8 cellular contexts compared by ENCODE assay signal in the genomic region with DNA sequence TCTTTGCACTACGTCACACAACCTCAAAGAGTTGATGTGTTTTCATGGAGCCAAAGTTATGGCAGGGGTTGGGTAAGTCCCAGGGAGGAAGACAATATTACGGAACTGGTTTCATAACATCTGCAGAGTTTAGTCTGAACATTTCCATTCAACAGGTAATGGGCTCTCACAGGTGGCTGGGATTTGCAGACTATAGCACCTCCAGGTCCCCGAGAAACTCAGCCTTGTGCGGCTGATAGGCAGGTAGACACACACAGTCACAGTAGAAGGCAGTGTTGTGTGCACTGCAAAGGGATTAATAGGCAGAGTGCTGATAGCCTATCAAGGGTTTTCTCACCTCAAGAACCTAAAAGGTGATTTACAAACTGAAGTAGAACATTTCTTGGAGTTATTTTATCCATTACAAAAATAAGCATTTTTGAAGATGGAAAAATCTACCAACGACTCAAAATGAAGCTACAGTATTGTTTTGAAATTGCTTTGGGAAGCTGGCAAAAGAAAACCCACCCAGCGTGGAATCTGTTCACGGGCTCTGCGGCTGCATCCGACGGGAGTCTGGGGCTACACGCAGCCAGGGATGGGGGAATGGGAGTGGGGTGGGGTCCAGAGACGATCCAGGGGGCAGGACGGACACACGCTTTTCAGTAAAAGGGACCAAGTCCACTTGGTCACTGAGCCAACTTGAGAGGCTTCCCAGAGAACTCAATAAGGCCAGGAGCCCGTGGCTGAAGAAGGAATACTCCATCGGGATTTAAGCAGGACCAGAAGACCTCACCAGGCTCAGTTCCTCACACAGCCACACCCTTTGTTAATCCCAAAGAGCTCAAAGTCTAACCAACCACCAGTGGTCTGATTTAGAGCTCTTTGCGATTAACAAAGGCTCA.
DNase-seq lines count a peak whose midpoint lies in the region; ATAC-seq, FAIRE-seq and TF ChIP-seq lines count a peak whose summit lies in the region.

No MANE protein-coding gene starts in this region.

- ATAC-seq in HG03139 (IDR thresholded peaks at IDR 0.05; ENCODE audit: unreplicated experiment) (peak; percentile 8), GM12878 (no peak), GM21526 (IDR thresholded peaks at IDR 0.05; ENCODE audit: low FRiP score, unreplicated experiment) (no peak)

- H3K27ac ChIP-seq in BLaER1 treated with 17β-estradiol and CSF1 and Interleukin-3, amounts not matched to agents 10 nM and 100 nM, result no peak overlapping the region
- H3K27ac ChIP-seq in GM12878 (ENCODE audit: control insufficient read depth, insufficient read depth) (no peak overlapping the region), stomach smooth muscle (ENCODE audit: low read length) (peak overlapping the region; percentile 66)

- in situ Hi-C loops in GM12878 (cut with MboI), result loop anchor here (25.0 kb wide), 1 partner anchor 94 kb away; a partner anchor contains a TSS

- intact Hi-C loops in GM12878 (cut with micrococcal nuclease; ENCODE audit: unreplicated experiment), result no loop called here

- peaks cover 0 to 9% (median 0%) of the 10 kb centered on the region in 11 experiments; a peak in 1 of 22 replicates for H4K20me1 ChIP-seq in BLaER1 treated with 17β-estradiol and CSF1 and Interleukin-3, amounts not matched to agents 10 nM and 100 nM
- no peaks in the 10 kb centered on the region for H4K20me1 ChIP-seq in GM12878 (ENCODE audit: control insufficient read depth, insufficient read depth)

- peak overlapping the region; percentile 65 to 78 (median 72) for H3K4me3 ChIP-seq in BLaER1 treated with 17β-estradiol and CSF1 and Interleukin-3, amounts not matched to agents 10 nM and 100 nM
- H3K4me3 ChIP-seq in GM12878, result peak overlapping the region; percentile 79
- peak overlapping the region; percentile 87 for H3K4me3 ChIP-seq in kidney epithelial cell (ENCODE audit: low read depth, low read length)
- peak overlapping the region; percentile 74 to 87 for H3K4me3 ChIP-seq in stomach smooth muscle (ENCODE audit: low read length in 2 of 2)

- peaks cover 4% of the 10 kb centered on the region for H3K79me2 ChIP-seq in GM12878 (ENCODE audit: control insufficient read depth, insufficient read depth, low read length)

- peak overlapping the region in 9 of 11 experiments; percentile 64 to 80 (median 76); a peak in 16 of 22 replicates for H3K9ac ChIP-seq in BLaER1 treated with 17β-estradiol and CSF1 and Interleukin-3, amounts not matched to agents 10 nM and 100 nM
- H3K9ac ChIP-seq in GM12878 (ENCODE audit: control insufficient read depth, insufficient read depth, low read length) (peak overlapping the region; percentile 64; the same call in 1 of the 2 replicates), stomach smooth muscle (ENCODE audit: low read length in 2 of 2) (peak overlapping the region; percentile 80 to 92)

- RAD21 ChIA-PET in GM12878 (lab: Charles Lee; ENCODE audit: unreplicated experiment), result interaction anchor here (1.0 to 15.0 kb wide), 8 partner anchors 24 to 218 kb away, joined by 3 to 294 read pairs (median 6); a partner anchor contains a TSS

- no peak for TF ChIP-seq POLR2A in GM12878 (IDR thresholded peaks at IDR 0.05; ENCODE audit: low read depth, low read length)

- POLR2A ChIA-PET in GM12878 (lab: Charles Lee), result interaction anchor here (0.6 to 2.7 kb wide), 10 partner anchors 58 to 188 kb away, joined by 3 to 17 read pairs (median 4); a partner anchor contains a TSS

- no peak for TF ChIP-seq EP300 in GM12878 (IDR thresholded peaks at IDR 0.05; ENCODE audit: borderline replicate concordance in 1 of 2, control insufficient read depth in 1 of 2, low read depth in 2 of 2, low read length in 2 of 2)

- SMC1A ChIA-PET in GM12878 (lab: Charles Lee; ENCODE audit: uncharacterized antibody, unreplicated experiment), result interaction anchor here (0.7 to 17.5 kb wide), 12 partner anchors 9 to 220 kb away, joined by 3 to 537 read pairs (median 4); a partner anchor contains a TSS

- peak overlapping the region; percentile 84; the same call in 1 of the 2 replicates for H2AFZ ChIP-seq in GM12878 (ENCODE audit: control insufficient read depth, low read depth, low read length)

- peak overlapping the region; percentile 87 to 99 (median 97) for H3K4me2 ChIP-seq in BLaER1 treated with 17β-estradiol and CSF1 and Interleukin-3, amounts not matched to agents 10 nM and 100 nM
- H3K4me2 ChIP-seq in GM12878 (ENCODE audit: control insufficient read depth, insufficient read depth), result peak overlapping the region; percentile 73

- 78% methylated on average over 17 of the region's 17 CpGs for WGBS in GM12878 (ENCODE audit: insufficient coverage, insufficient replicate concordance, low lambda C conversion rate, missing lambda C conversion rate)

- DNase-seq in GM12878 (ENCODE audit: low read depth, low spot score) (no peak), kidney epithelial cell (ENCODE audit: low read depth) (no peak)
- no peak for DNase-seq in stimulated activated naive CD4-positive, alpha-beta T cell treated with Interleukin-2 at 50 U/mL for 16 hours (lab: John Stamatoyannopoulos, UW)
- no peak for DNase-seq in effector CD8-positive, alpha-beta T cell (lab: John Stamatoyannopoulos, UW)

- no peaks in the 10 kb centered on the region for H3K36me3 ChIP-seq in BLaER1 treated with 17β-estradiol and CSF1 and Interleukin-3, amounts not matched to agents 10 nM and 100 nM
- H3K36me3 ChIP-seq in GM12878 (ENCODE audit: control insufficient read depth in 2 of 2, insufficient read depth in 2 of 2, low read length in 1 of 2) (no peaks in the 10 kb centered on the region), kidney epithelial cell (ENCODE audit: control insufficient read depth, insufficient read depth, low read length) (no peaks in the 10 kb centered on the region), stomach smooth muscle (ENCODE audit: control insufficient read depth in 2 of 2, insufficient read depth in 2 of 2, low read length in 2 of 2) (peaks cover 2 to 3% of the 10 kb centered on the region in 2 donors)

- BruUV-seq in GM12878 (replicated peaks; lab: Mats Ljungman, UMichigan), result no TSS peak

- FAIRE-seq in GM12878 (lab: Jason Lieb, UNC), result no peak

- no peak for TF ChIP-seq RAD21 in GM12878 (IDR thresholded peaks at IDR 0.05; ENCODE audit: insufficient read depth, low read depth, low read length)

- H3K9me3 ChIP-seq in BLaER1 treated with 17β-estradiol and CSF1 and Interleukin-3, amounts not matched to agents 10 nM and 100 nM (replicated peaks in 1 of 11), result no peaks in the 10 kb centered on the region
- H3K9me3 ChIP-seq in GM12878 (replicated peaks; ENCODE audit: control insufficient read depth, insufficient read depth, low read length), result no peaks in the 10 kb centered on the region
- H3K9me3 ChIP-seq in stomach smooth muscle (ENCODE audit: control insufficient read depth in 2 of 2, low read length in 2 of 2), result no peaks in the 10 kb centered on the region

- CTCF ChIA-PET in GM12878 (lab: Yijun Ruan, JAX), result interaction anchor here (0.6 to 17.3 kb wide), 13 partner anchors 12 to 278 kb away, joined by 3 to 534 read pairs (median 3); a partner anchor contains a TSS

- H3K4me1 ChIP-seq in BLaER1 treated with 17β-estradiol and CSF1 and Interleukin-3, amounts not matched to agents 10 nM and 100 nM, result peaks cover 5 to 17% (median 17%) of the 10 kb centered on the region in 10 experiments; a peak in 14 of 20 replicates
- peaks cover 4% of the 10 kb centered on the region; the same call in 1 of the 2 replicates for H3K4me1 ChIP-seq in GM12878 (ENCODE audit: control insufficient read depth, insufficient read depth, low read length)
- peaks cover 26% of the 10 kb centered on the region for H3K4me1 ChIP-seq in stomach smooth muscle (ENCODE audit: control insufficient read depth, insufficient read depth, low read length)

- H3K27me3 ChIP-seq in BLaER1 treated with 17β-estradiol and CSF1 and Interleukin-3, amounts not matched to agents 10 nM and 100 nM, result peaks cover 51 to 67% (median 59%) of the 10 kb centered on the region in 11 experiments
- H3K27me3 ChIP-seq in GM12878 (replicated peaks in 1 of 2; ENCODE audit: control insufficient read depth in 2 of 2, insufficient read depth in 2 of 2, low read length in 1 of 2) (peaks cover 0 to 2% of the 10 kb centered on the region in 2 experiments; a peak in 2 of 4 replicates), kidney epithelial cell (ENCODE audit: control insufficient read depth, insufficient read depth, low read length) (peaks cover 2% of the 10 kb centered on the region), stomach smooth muscle (ENCODE audit: control insufficient read depth in 1 of 2, insufficient read depth in 2 of 2, low read length in 2 of 2) (no peaks in the 10 kb centered on the region)

- no peak for TF ChIP-seq CTCF in GM12878 (IDR thresholded peaks at IDR 0.05 in 2 of 3, conservative IDR thresholded peaks at IDR 0.05 in 1 of 3; ENCODE audit: control insufficient read depth in 2 of 3, extremely low read depth in 1 of 3, insufficient read depth in 1 of 3, low read depth in 3 of 3, low read length in 3 of 3)
- TF ChIP-seq CTCF in kidney epithelial cell (IDR thresholded peaks at IDR 0.05; ENCODE audit: insufficient read depth, low read length, poor library complexity, severe bottlenecking), result no peak

TF ChIP-seq in GM12878, 131 proteins besides CTCF, POLR2A, EP300 and RAD21 (continues in another document):
- TF ChIP-seq, protein P1, sequence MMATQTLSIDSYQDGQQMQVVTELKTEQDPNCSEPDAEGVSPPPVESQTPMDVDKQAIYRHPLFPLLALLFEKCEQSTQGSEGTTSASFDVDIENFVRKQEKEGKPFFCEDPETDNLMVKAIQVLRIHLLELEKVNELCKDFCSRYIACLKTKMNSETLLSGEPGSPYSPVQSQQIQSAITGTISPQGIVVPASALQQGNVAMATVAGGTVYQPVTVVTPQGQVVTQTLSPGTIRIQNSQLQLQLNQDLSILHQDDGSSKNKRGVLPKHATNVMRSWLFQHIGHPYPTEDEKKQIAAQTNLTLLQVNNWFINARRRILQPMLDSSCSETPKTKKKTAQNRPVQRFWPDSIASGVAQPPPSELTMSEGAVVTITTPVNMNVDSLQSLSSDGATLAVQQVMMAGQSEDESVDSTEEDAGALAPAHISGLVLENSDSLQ (IDR thresholded peaks at IDR 0.05), result no peak
